ENCODE assay signal across 22 cellular contexts in genomic region chr6:24196198-24196597, GRCh38.
DNase-seq lines count a peak whose midpoint lies in the region; ATAC-seq lines count a peak whose summit lies in the region.
"Had no signal": no experiment of that assay in that cellular context is flagged by ENCODE, and none has a peak within 500 bp of the region (broad histone marks: within the 10 kb centered on the region; RNA-seq: fewer than 3 reads in every experiment).

No MANE protein-coding gene starts in this region.

- H3K27ac ChIP-seq in naive thymus-derived CD4-positive, alpha-beta T cell (ENCODE audit: low read depth, low read length) = no peak overlapping the region
- H3K27ac ChIP-seq: BLaER1 treated with 17β-estradiol and CSF1 and Interleukin-3, amounts not matched to agents 10 nM and 100 nM; HL-60 had no signal

- H3K9me3 ChIP-seq in naive thymus-derived CD4-positive, alpha-beta T cell (ENCODE audit: control insufficient read depth in 2 of 3, low read length in 3 of 3) = no peaks in the 10 kb centered on the region

- CTCF ChIA-PET in naive thymus-derived CD4-positive, alpha-beta T cell (lab: Charles Lee) = no interaction called here

- H3K36me3 Mint-ChIP-seq in effector memory CD8-positive, alpha-beta T cell (ENCODE audit: insufficient read depth) = no peaks in the 10 kb centered on the region
- H3K36me3 Mint-ChIP-seq in naive thymus-derived CD4-positive, alpha-beta T cell = no peaks in the 10 kb centered on the region
- H3K36me3 Mint-ChIP-seq: CD8-positive, alpha-beta T cell had no signal

- peak; percentile 15 for DNase-seq in NCI-H748 (lab: John Stamatoyannopoulos, UW; ENCODE audit: unreplicated experiment)
- no peak for DNase-seq in NCI-H748 treated with DMSO at 0.1 percent for 48 hours (lab: John Stamatoyannopoulos, UW)
- DNase-seq in DMS53 treated with DMSO at 0.1 percent for 48 hours (lab: John Stamatoyannopoulos, UW; ENCODE audit: unreplicated experiment) = peak; percentile 10
- DNase-seq in NCI-H69 (lab: John Stamatoyannopoulos, UW) = peak; percentile 29
- peak; percentile 34 for DNase-seq in renal cortical epithelial cell (ENCODE audit: low read depth)
- DNase-seq in effector memory CD8-positive, alpha-beta T cell = no peak
- no peak for DNase-seq in naive thymus-derived CD4-positive, alpha-beta T cell
- no peak for DNase-seq in stimulated activated naive CD4-positive, alpha-beta T cell (lab: John Stamatoyannopoulos, UW)
- DNase-seq: 8988T; CD8-positive, alpha-beta T cell; DMS79; GDM1; GOT3; H7; HFFc6; IMR-90 had no signal

- H3K27me3 Mint-ChIP-seq in effector memory CD8-positive, alpha-beta T cell = peaks cover 30 to 52% of the 10 kb centered on the region in 2 donors
- peaks cover 19 to 46% (median 34%) of the 10 kb centered on the region in 5 donors for H3K27me3 Mint-ChIP-seq in naive thymus-derived CD4-positive, alpha-beta T cell

- H3K4me1 Mint-ChIP-seq in effector memory CD8-positive, alpha-beta T cell (ENCODE audit: low read depth in 2 of 2) = no peaks in the 10 kb centered on the region
- H3K4me1 Mint-ChIP-seq in naive thymus-derived CD4-positive, alpha-beta T cell = no peaks in the 10 kb centered on the region
- H3K4me1 Mint-ChIP-seq: B cell had no signal

- no peaks in the 10 kb centered on the region for H3K27me3 ChIP-seq in naive thymus-derived CD4-positive, alpha-beta T cell (ENCODE audit: control insufficient read depth in 2 of 2, insufficient read depth in 2 of 2, low read length in 2 of 2)
- H3K27me3 ChIP-seq: BLaER1 treated with 17β-estradiol and CSF1 and Interleukin-3, amounts not matched to agents 10 nM and 100 nM had no signal

- ATAC-seq in effector memory CD8-positive, alpha-beta T cell (replicated peaks) = no peak
- no peak for ATAC-seq in naive thymus-derived CD4-positive, alpha-beta T cell
- ATAC-seq: CD8-positive, alpha-beta T cell; GM12878; HCT116; K562 had no signal

- POLR2A ChIA-PET in naive thymus-derived CD4-positive, alpha-beta T cell (lab: Charles Lee) = no interaction called here

- intact Hi-C loops in naive thymus-derived CD4-positive, alpha-beta T cell (cut with micrococcal nuclease) = no loop called here

- H3K36me3 ChIP-seq in naive thymus-derived CD4-positive, alpha-beta T cell (ENCODE audit: control insufficient read depth in 2 of 3, insufficient read depth in 3 of 3, low read length in 3 of 3) = no peaks in the 10 kb centered on the region
- H3K36me3 ChIP-seq: BLaER1 treated with 17β-estradiol and CSF1 and Interleukin-3, amounts not matched to agents 10 nM and 100 nM had no signal

- H3K4me3 Mint-ChIP-seq in effector memory CD8-positive, alpha-beta T cell = no peak overlapping the region
- H3K4me3 Mint-ChIP-seq in naive thymus-derived CD4-positive, alpha-beta T cell = no peak overlapping the region
- H3K4me3 Mint-ChIP-seq: B cell; CD8-positive, alpha-beta T cell; HFFc6 had no signal

- no peak overlapping the region for H3K27ac Mint-ChIP-seq in effector memory CD8-positive, alpha-beta T cell
- no peak overlapping the region for H3K27ac Mint-ChIP-seq in naive thymus-derived CD4-positive, alpha-beta T cell
- H3K27ac Mint-ChIP-seq: B cell; CD8-positive, alpha-beta T cell; HFFc6 had no signal

- no peaks in the 10 kb centered on the region for H3K9me3 Mint-ChIP-seq in effector memory CD8-positive, alpha-beta T cell
- peaks cover 0 to 4% (median 0%) of the 10 kb centered on the region in 11 donors for H3K9me3 Mint-ChIP-seq in naive thymus-derived CD4-positive, alpha-beta T cell
- H3K9me3 Mint-ChIP-seq: CD8-positive, alpha-beta T cell had no signal

- H3K4me1 ChIP-seq in naive thymus-derived CD4-positive, alpha-beta T cell (ENCODE audit: control insufficient read depth in 2 of 2, insufficient read depth in 2 of 2, low read length in 2 of 2) = no peaks in the 10 kb centered on the region
- H3K4me1 ChIP-seq: BLaER1 treated with 17β-estradiol and CSF1 and Interleukin-3, amounts not matched to agents 10 nM and 100 nM had no signal

- no peak overlapping the region for H3K4me3 ChIP-seq in naive thymus-derived CD4-positive, alpha-beta T cell (ENCODE audit: low read length)
- H3K4me3 ChIP-seq: BLaER1 treated with 17β-estradiol and CSF1 and Interleukin-3, amounts not matched to agents 10 nM and 100 nM; GM12878; K562 had no signal

Comparison
In these comparisons a context has a peak if more than half of its experiments do, and no peak if none do; other contexts are left out.
1. DNase-seq: peak in NCI-H748 (single experiment), DMS53 treated with DMSO at 0.1 percent for 48 hours (single experiment), NCI-H69 (single experiment) and renal cortical epithelial cell (single experiment); none in NCI-H748 treated with DMSO at 0.1 percent for 48 hours (single experiment), effector memory CD8-positive, alpha-beta T cell (0 of 3), naive thymus-derived CD4-positive, alpha-beta T cell (0 of 9) and stimulated activated naive CD4-positive, alpha-beta T cell (0 of 6).